Comparison of ENCODE assay signal across 17 cellular contexts in the genomic region with DNA sequence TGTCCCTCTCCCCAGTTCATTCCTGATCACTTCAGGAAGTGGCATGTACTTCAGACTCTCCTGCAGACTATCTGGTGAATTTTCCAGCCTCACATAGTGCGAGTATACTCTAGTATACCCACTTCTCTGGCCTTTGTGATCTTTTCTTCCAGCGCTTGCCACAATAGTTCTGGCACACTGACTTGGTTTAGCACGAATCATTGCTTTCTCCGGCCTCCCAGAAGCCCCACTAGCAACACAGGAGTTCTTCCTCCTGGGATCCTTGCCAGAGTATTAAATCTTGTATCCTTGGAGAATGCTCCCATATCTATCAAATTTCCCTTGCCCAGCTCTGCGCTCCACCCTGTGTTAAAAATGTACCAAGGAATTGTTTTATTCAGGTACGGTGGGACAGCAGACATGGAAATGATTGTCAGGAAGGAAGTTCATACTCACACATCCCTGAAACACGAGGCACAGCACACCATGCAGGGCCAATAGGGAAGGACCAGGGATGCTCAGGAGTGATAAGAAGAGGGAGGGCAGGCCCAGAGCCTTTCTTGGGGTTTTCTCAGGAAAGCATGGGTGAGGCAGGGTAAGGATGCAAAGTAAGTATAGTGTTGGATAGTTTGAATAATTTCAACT.
A peak's percentile ranks its signal among the peaks of the same experiment; 100 is the strongest.
DNase-seq lines count a peak whose midpoint lies in the region; ATAC-seq and TF ChIP-seq lines count a peak whose summit lies in the region.
"Had no signal": no experiment of that assay in that cellular context is flagged by ENCODE, and none has a peak within 500 bp of the region (broad histone marks: within the 10 kb centered on the region; RNA-seq: fewer than 3 reads in every experiment).

No MANE protein-coding gene starts in this region.

- H3K4me1 ChIP-seq in neutrophil (ENCODE audit: control insufficient read depth in 1 of 2, insufficient read depth in 1 of 2, low read depth in 1 of 2, low read length in 1 of 2) (peaks cover 27 to 30% of the 10 kb centered on the region in 2 experiments), osteoblast (ENCODE audit: insufficient read depth, low read length) (peaks cover 19% of the 10 kb centered on the region)
- H3K4me1 ChIP-seq: BE2C had no signal

- no peaks in the 10 kb centered on the region for H3K9me3 ChIP-seq in neutrophil
- H3K9me3 ChIP-seq in osteoblast (ENCODE audit: low read depth, low read length): no peaks in the 10 kb centered on the region
- H3K9me3 ChIP-seq: BE2C had no signal

- no peaks in the 10 kb centered on the region for H4K20me1 ChIP-seq in osteoblast (ENCODE audit: insufficient read depth, low read length)

- no peak overlapping the region for H3K4me3 ChIP-seq in neutrophil (ENCODE audit: low read depth in 1 of 2, low read length in 1 of 2)
- no peak overlapping the region for H3K4me3 ChIP-seq in osteoblast (ENCODE audit: insufficient read depth, low read length)

- H3K36me3 ChIP-seq in neutrophil: no peaks in the 10 kb centered on the region
- no peaks in the 10 kb centered on the region for H3K36me3 ChIP-seq in osteoblast (ENCODE audit: insufficient read depth, low read length)
- H3K36me3 ChIP-seq: BE2C had no signal

- TF ChIP-seq CTCF in neutrophil (IDR thresholded peaks at IDR 0.05) (no peak), osteoblast (IDR thresholded peaks at IDR 0.05; ENCODE audit: extremely low read depth, low read depth, low read length) (no peak)

- H3K27me3 ChIP-seq in neutrophil (no peaks in the 10 kb centered on the region), osteoblast (ENCODE audit: insufficient read depth, low read length) (no peaks in the 10 kb centered on the region)
- H3K27me3 ChIP-seq: BE2C had no signal

- H3K27ac ChIP-seq in neutrophil (peak overlapping the region; percentile 0), osteoblast (ENCODE audit: low read depth, low read length) (no peak overlapping the region)

- no peak overlapping the region for H2AFZ ChIP-seq in osteoblast (ENCODE audit: low read length)

- DNase-seq in EH (ENCODE audit: low read depth) (peak; percentile 13), NCI-H226 (peak; percentile 20), fibroblast of peridontal ligament (ENCODE audit: extremely low read depth) (peak; percentile 66), UCSD-AML1 (lab: John Stamatoyannopoulos, UW; ENCODE audit: unreplicated experiment) (no peak), osteoblast (ENCODE audit: insufficient read length, low spot score, missing footprints) (no peak)
- DNase-seq: BE2C; CD8-positive, alpha-beta memory T cell; DND-41; GF-D8; MV-4-11; NCI-H1417 treated with DMSO at 0.1 percent for 48 hours; NCI-H2029 treated with DMSO at 0.1 percent for 48 hours; NCI-H510A treated with DMSO at 0.1 percent for 48 hours; SIG-M5 had no signal

- no peak overlapping the region for H3K4me2 ChIP-seq in osteoblast (ENCODE audit: insufficient read depth, low read length)

- ATAC-seq in GM19328 (IDR thresholded peaks at IDR 0.05; ENCODE audit: unreplicated experiment) (no peak), GM18909 (IDR thresholded peaks at IDR 0.05; ENCODE audit: poor library complexity, unreplicated experiment) (no peak)

- H3K79me2 ChIP-seq in osteoblast (ENCODE audit: insufficient read depth, low read length): no peaks in the 10 kb centered on the region

Comparison
In these comparisons a context has a peak if more than half of its experiments do, and no peak if none do; other contexts are left out.
1. DNase-seq: peak in EH (single experiment), NCI-H226 (single experiment) and fibroblast of peridontal ligament (single experiment); none in UCSD-AML1 (single experiment) and osteoblast (single experiment).